In genomic region chr16:53043986-53044571, GRCh38 we compare ENCODE assay signal across 11 cellular contexts. TPM values are rescaled to one million over a fixed set of nuclear protein-coding genes. Genes with fewer than 3 reads are reported as not detected.
DNase-seq lines count a peak whose midpoint lies in the region; TF ChIP-seq lines count a peak whose summit lies in the region.
"Had no signal": no experiment of that assay in that cellular context is flagged by ENCODE, and none has a peak within 500 bp of the region (broad histone marks: within the 10 kb centered on the region; RNA-seq: fewer than 3 reads in every experiment).

No MANE protein-coding gene starts in this region.

- H3K27me3 ChIP-seq in HUES6 (ENCODE audit: control insufficient read depth, insufficient read depth, low read length): no peaks in the 10 kb centered on the region
- H3K27me3 ChIP-seq in skeletal muscle tissue (ENCODE audit: control insufficient read depth in 3 of 3, insufficient read depth in 3 of 3, low read length in 3 of 3): peaks cover 0 to 17% (median 0%) of the 10 kb centered on the region in 3 donors

- H3K27ac Mint-ChIP-seq in chondrocyte (ENCODE audit: unreplicated experiment): peak overlapping the region; percentile 50
- H3K27ac Mint-ChIP-seq: stimulated activated naive CD8-positive, alpha-beta T cell treated with anti-CD3 and anti-CD28 coated beads, Interleukin-15, amount 100 ng/mL, for 72 hours; T-helper 1 cell treated with Interleukin-12 subunit alpha and Interleukin-12 subunit beta and Interleukin-4 antibody, amounts not matched to agents 30 μg/mL and 1 μg/mL, for 36 hours had no signal

- no peak for TF ChIP-seq CTCF in chondrocyte (IDR thresholded peaks at IDR 0.05)

- peaks cover 2% of the 10 kb centered on the region for H3K36me3 Mint-ChIP-seq in chondrocyte (ENCODE audit: low read depth)

- H3K4me1 ChIP-seq in HUES6 (ENCODE audit: control insufficient read depth, insufficient read depth, low read length) (peaks cover 50% of the 10 kb centered on the region), skeletal muscle tissue (ENCODE audit: control insufficient read depth in 3 of 3, insufficient read depth in 3 of 3, low read length in 3 of 3) (peaks cover 4 to 18% (median 6%) of the 10 kb centered on the region in 3 donors)

- H3K4me3 Mint-ChIP-seq in chondrocyte (ENCODE audit: unreplicated experiment): peak overlapping the region; percentile 50
- H3K4me3 Mint-ChIP-seq: stimulated activated naive CD8-positive, alpha-beta T cell treated with anti-CD3 and anti-CD28 coated beads, Interleukin-15, amount 100 ng/mL, for 72 hours; T-helper 1 cell treated with Interleukin-12 subunit alpha and Interleukin-12 subunit beta and Interleukin-4 antibody, amounts not matched to agents 30 μg/mL and 1 μg/mL, for 36 hours had no signal

- H3K27ac ChIP-seq in HUES6 (ENCODE audit: low read depth, low read length) (peak overlapping the region; percentile 11; the same call in 1 of the 2 replicates), skeletal muscle tissue (ENCODE audit: low read depth, low read length) (peak overlapping the region; percentile 3)

- H3K36me3 ChIP-seq in HUES6 (ENCODE audit: control insufficient read depth, insufficient read depth, low read length) (no peaks in the 10 kb centered on the region), skeletal muscle tissue (ENCODE audit: control insufficient read depth in 3 of 3, insufficient read depth in 3 of 3, low read length in 3 of 3) (no peaks in the 10 kb centered on the region)

- peaks cover 4% of the 10 kb centered on the region for H3K9me3 Mint-ChIP-seq in chondrocyte (ENCODE audit: low read depth)
- H3K9me3 Mint-ChIP-seq: stimulated activated naive CD8-positive, alpha-beta T cell treated with anti-CD3 and anti-CD28 coated beads, Interleukin-15, amount 100 ng/mL, for 72 hours; T-helper 1 cell treated with Interleukin-12 subunit alpha and Interleukin-12 subunit beta and Interleukin-4 antibody, amounts not matched to agents 30 μg/mL and 1 μg/mL, for 36 hours had no signal

- H3K9ac ChIP-seq in HUES6 (ENCODE audit: low read length): peak overlapping the region; percentile 56
- peak overlapping the region in 1 of 3 donors; percentile 62 for H3K9ac ChIP-seq in skeletal muscle tissue (ENCODE audit: low read depth in 1 of 3, low read length in 3 of 3)

- peaks cover 45% of the 10 kb centered on the region for H3K4me1 Mint-ChIP-seq in chondrocyte (ENCODE audit: low read depth)
- H3K4me1 Mint-ChIP-seq: stimulated activated naive CD8-positive, alpha-beta T cell treated with anti-CD3 and anti-CD28 coated beads, Interleukin-15, amount 100 ng/mL, for 72 hours had no signal

- DNase-seq in chondrocyte (ENCODE audit: low spot score): no peak
- peak; percentile 80 for DNase-seq in iPS-NIHi7 (ENCODE audit: extremely low spot score)
- no peak for DNase-seq in NCI-H1436 (lab: John Stamatoyannopoulos, UW)
- DNase-seq in ureter (ENCODE audit: low spot score): no peak
- no peak for DNase-seq in NOMO-1 treated with dmso at 0.1 percent for 144 hours (lab: John Stamatoyannopoulos, UW; ENCODE audit: unreplicated experiment)
- DNase-seq in NCI-H1105 (lab: John Stamatoyannopoulos, UW): no peak
- DNase-seq: NCI-H2107; stimulated activated naive CD8-positive, alpha-beta T cell treated with anti-CD3 and anti-CD28 coated beads, Interleukin-15, amount 100 ng/mL, for 72 hours had no signal

- no peaks in the 10 kb centered on the region for H3K27me3 Mint-ChIP-seq in chondrocyte (ENCODE audit: low read depth)

- H3K9me3 ChIP-seq in HUES6 (ENCODE audit: control insufficient read depth, insufficient read depth, low read depth, low read length) (peaks cover 10% of the 10 kb centered on the region), skeletal muscle tissue (ENCODE audit: control insufficient read depth in 3 of 3, low read length in 3 of 3) (no peaks in the 10 kb centered on the region)

- H3K4me3 ChIP-seq in HUES6 (ENCODE audit: low read depth, low read length) (peak overlapping the region; percentile 58), skeletal muscle tissue (ENCODE audit: low read length in 3 of 3) (peak overlapping the region in 2 of 3 donors; percentile 2 to 28)

RNA-seq across cellular contexts. Expression of gene CHD9NB, which starts 8.6 kb away (rescaled TPM):
- total RNA-seq in chondrocyte (0.85 to 3.1 TPM (median 1.5 TPM) in 3 replicates), skeletal muscle tissue (0.52 TPM), ureter (2.2 TPM)

RNA-seq across cellular contexts. Expression of gene CHD9, which starts 10.7 kb away (rescaled TPM):
- total RNA-seq in chondrocyte (68.6 to 116 TPM (median 72.7 TPM) in 3 replicates), skeletal muscle tissue (69.4 TPM), ureter (135 TPM)
